8 cellular contexts compared by ENCODE assay signal in the genomic region with DNA sequence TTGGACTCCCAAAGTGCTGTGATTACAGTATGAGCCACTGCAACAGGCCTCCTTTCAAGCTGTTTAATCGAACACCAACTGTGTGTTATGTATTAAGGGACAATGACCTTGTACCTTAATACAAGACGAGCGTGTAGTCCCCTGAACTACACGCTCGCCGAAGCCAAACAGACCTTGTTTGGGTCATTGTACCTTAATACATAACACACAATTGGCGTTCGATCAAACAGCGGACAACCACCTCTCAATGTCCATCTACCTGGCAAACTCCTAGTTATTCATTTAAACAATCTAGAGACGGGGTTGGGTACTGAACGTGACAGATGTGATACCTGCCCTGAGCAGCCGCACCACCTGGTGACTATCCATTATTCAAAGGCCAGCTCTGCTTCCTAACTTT. TPM values are rescaled to one million over a fixed set of nuclear protein-coding genes. Genes with fewer than 3 reads are reported as not detected.
A peak's percentile ranks its signal among the peaks of the same experiment; 100 is the strongest.
DNase-seq lines count a peak whose midpoint lies in the region; ATAC-seq and TF ChIP-seq lines count a peak whose summit lies in the region.

No MANE protein-coding gene starts in this region.

- H3K4me2 ChIP-seq in BLaER1 (peak overlapping the region; percentile 93), neural cell (ENCODE audit: low read length) (peak overlapping the region; percentile 94)

- H4K20me1 ChIP-seq in BLaER1 (peaks cover 63% of the 10 kb centered on the region), neural cell (ENCODE audit: insufficient read depth) (peaks cover 2% of the 10 kb centered on the region)

- H3F3A ChIP-seq in neural cell (ENCODE audit: insufficient read depth, low read length, poor library complexity, severe bottlenecking): no peaks in the 10 kb centered on the region

- H3K9ac ChIP-seq in BLaER1: peak overlapping the region; percentile 97
- peak overlapping the region; percentile 87 for H3K9ac ChIP-seq in neural cell (ENCODE audit: low read length)

- no peak overlapping the region for H2AFZ ChIP-seq in neural cell (ENCODE audit: low read depth, low read length)

- H3K36me3 ChIP-seq in BLaER1: peaks cover 48% of the 10 kb centered on the region
- peaks cover 60% of the 10 kb centered on the region for H3K36me3 ChIP-seq in MG63
- peaks cover 17% of the 10 kb centered on the region for H3K36me3 ChIP-seq in effector memory CD4-positive, alpha-beta T cell (ENCODE audit: control insufficient read depth, insufficient read depth, low read length)
- H3K36me3 ChIP-seq in neural cell (ENCODE audit: insufficient read depth, low read length): no peaks in the 10 kb centered on the region

- ATAC-seq in HG02571 (IDR thresholded peaks at IDR 0.05; ENCODE audit: unreplicated experiment) (no peak), GM21423 (IDR thresholded peaks at IDR 0.05; ENCODE audit: unreplicated experiment) (no peak)

- TF ChIP-seq EP300 in neural cell (conservative IDR thresholded peaks at IDR 0.05; ENCODE audit: poor library complexity, severe bottlenecking): no peak

- no peaks in the 10 kb centered on the region for H3K9me2 ChIP-seq in neural cell (ENCODE audit: insufficient read depth, low read length)

- DNase-seq in MG63: no peak
- no peak for DNase-seq in effector memory CD4-positive, alpha-beta T cell
- no peak for DNase-seq in NCI-H345 treated with DMSO at 0.1 percent for 48 hours (lab: John Stamatoyannopoulos, UW; ENCODE audit: unreplicated experiment)
- DNase-seq in SKM-1 (lab: John Stamatoyannopoulos, UW; ENCODE audit: unreplicated experiment): no peak

- no peak for TF ChIP-seq RAD21 in neural cell (conservative IDR thresholded peaks at IDR 0.05)

- H3K27me3 ChIP-seq in BLaER1: no peaks in the 10 kb centered on the region
- no peaks in the 10 kb centered on the region for H3K27me3 ChIP-seq in MG63
- no peaks in the 10 kb centered on the region for H3K27me3 ChIP-seq in effector memory CD4-positive, alpha-beta T cell (replicated peaks; ENCODE audit: control insufficient read depth, insufficient read depth, low read length, poor library complexity, severe bottlenecking)
- no peaks in the 10 kb centered on the region for H3K27me3 ChIP-seq in neural cell (ENCODE audit: insufficient read depth, low read depth, low read length)

- no peaks in the 10 kb centered on the region for H3K9me3 ChIP-seq in BLaER1
- peaks cover 5% of the 10 kb centered on the region; the same call in 1 of the 2 replicates for H3K9me3 ChIP-seq in MG63
- H3K9me3 ChIP-seq in effector memory CD4-positive, alpha-beta T cell (ENCODE audit: control insufficient read depth, low read length): no peaks in the 10 kb centered on the region
- H3K9me3 ChIP-seq in neural cell (ENCODE audit: low read length): no peaks in the 10 kb centered on the region

- H3K4me3 ChIP-seq in BLaER1 (peak overlapping the region; percentile 89), MG63 (peak overlapping the region; percentile 99), neural cell (ENCODE audit: low read length) (peak overlapping the region; percentile 77)
- H3K4me3 ChIP-seq in effector memory CD4-positive, alpha-beta T cell (ENCODE audit: insufficient read depth, low read depth, low read length, poor library complexity, severe bottlenecking): peak overlapping the region; percentile 91

- TF ChIP-seq CTCF in neural cell (IDR thresholded peaks at IDR 0.05; ENCODE audit: poor library complexity, severe bottlenecking): no peak

- H3K27ac ChIP-seq in BLaER1 (peak overlapping the region; percentile 92; the same call in 1 of the 2 replicates), neural cell (ENCODE audit: low read length) (no peak overlapping the region)
- peak overlapping the region; percentile 88 for H3K27ac ChIP-seq in effector memory CD4-positive, alpha-beta T cell (ENCODE audit: insufficient read depth, low read length, poor library complexity, severe bottlenecking)

- H3K4me1 ChIP-seq in BLaER1: peaks cover 60% of the 10 kb centered on the region
- peaks cover 35% of the 10 kb centered on the region for H3K4me1 ChIP-seq in effector memory CD4-positive, alpha-beta T cell (ENCODE audit: control insufficient read depth, insufficient read depth, low read length, poor library complexity, severe bottlenecking)

- peaks cover 47% of the 10 kb centered on the region for H3K79me2 ChIP-seq in neural cell (replicated peaks; ENCODE audit: insufficient read depth, low read length)

TF ChIP-seq in neural cell, 6 proteins besides CTCF, POLR2A, EP300 and RAD21:
- TF ChIP-seq EZH2 (IDR thresholded peaks at IDR 0.05; ENCODE audit: borderline replicate concordance, insufficient read depth, low read length, poor library complexity, severe bottlenecking) (no peak), TAF1 (IDR thresholded peaks at IDR 0.05; ENCODE audit: low read depth) (no peak), MXI1 (conservative IDR thresholded peaks at IDR 0.05; ENCODE audit: poor library complexity, severe bottlenecking) (no peak), SMC3 (conservative IDR thresholded peaks at IDR 0.05; ENCODE audit: poor library complexity) (no peak)

RNA-seq across cellular contexts. Expression of gene CHERP, which starts 1.3 kb away (rescaled TPM):
- total RNA-seq in MG63 (2014; rRNA removed; shearing (Covaris generic); ENCODE audit: low replicate concordance): 1.8 and 2.0 TPM in 2 replicates
- polyA plus RNA-seq in neural cell: 5.4 and 8.6 TPM in 2 replicates
- 12.7 and 15.8 TPM in 2 replicates for polyA minus RNA-seq in neural cell

RNA-seq across cellular contexts. Expression of gene SLC35E1, which starts 31.3 kb away (rescaled TPM):
- total RNA-seq in MG63 (2014; rRNA removed; shearing (Covaris generic); ENCODE audit: low replicate concordance): 28.0 and 30.5 TPM in 2 replicates
- 16.6 and 23.9 TPM in 2 replicates for polyA plus RNA-seq in neural cell
- 27.2 and 38.7 TPM in 2 replicates for polyA minus RNA-seq in neural cell

RNA-seq across cellular contexts. Expression of gene C19orf44, which starts 44.8 kb away (rescaled TPM):
- total RNA-seq in MG63 (2014; rRNA removed; shearing (Covaris generic); ENCODE audit: low replicate concordance): 9.8 and 21.4 TPM in 2 replicates
- polyA plus RNA-seq in neural cell: 9.9 and 14.5 TPM in 2 replicates
- 10.7 and 12.0 TPM in 2 replicates for polyA minus RNA-seq in neural cell

RNA-seq across cellular contexts. Expression of gene CALR3, which starts 45.0 kb away (rescaled TPM):
- not detected in 2 replicates for total RNA-seq in MG63 (2014; rRNA removed; shearing (Covaris generic); ENCODE audit: low replicate concordance)
- polyA plus RNA-seq in neural cell: not detected in 2 replicates
- polyA minus RNA-seq in neural cell: not detected in 2 replicates
